In genomic region chr7:50653997-50654425, GRCh38 we compare ENCODE assay signal across 1 cellular context.
TF ChIP-seq lines count a peak whose summit lies in the region.

No MANE protein-coding gene starts in this region.

TF ChIP-seq in WTC11, 78 proteins besides CTCF, POLR2A, EP300 and RAD21 (continued from another document):
- no peak for TF ChIP-seq ZNF532 (CRISPR knock-in tag; IDR thresholded peaks at IDR 0.05; ENCODE audit: borderline replicate concordance)
